1 cellular context compared by ENCODE assay signal in genomic region chr10:35423505-35424306, GRCh38.
TF ChIP-seq lines count a peak whose summit lies in the region.

No MANE protein-coding gene starts in this region.

TF ChIP-seq in SK-N-SH treated with all-trans-retinoic acid at 6 μM for 48 hours, 23 proteins besides CTCF, POLR2A, EP300 and RAD21 (continued from another document):
- TF ChIP-seq, protein P1, sequence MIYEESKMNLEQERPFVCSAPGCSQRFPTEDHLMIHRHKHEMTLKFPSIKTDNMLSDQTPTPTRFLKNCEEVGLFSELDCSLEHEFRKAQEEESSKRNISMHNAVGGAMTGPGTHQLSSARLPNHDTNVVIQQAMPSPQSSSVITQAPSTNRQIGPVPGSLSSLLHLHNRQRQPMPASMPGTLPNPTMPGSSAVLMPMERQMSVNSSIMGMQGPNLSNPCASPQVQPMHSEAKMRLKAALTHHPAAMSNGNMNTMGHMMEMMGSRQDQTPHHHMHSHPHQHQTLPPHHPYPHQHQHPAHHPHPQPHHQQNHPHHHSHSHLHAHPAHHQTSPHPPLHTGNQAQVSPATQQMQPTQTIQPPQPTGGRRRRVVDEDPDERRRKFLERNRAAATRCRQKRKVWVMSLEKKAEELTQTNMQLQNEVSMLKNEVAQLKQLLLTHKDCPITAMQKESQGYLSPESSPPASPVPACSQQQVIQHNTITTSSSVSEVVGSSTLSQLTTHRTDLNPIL (CRISPR knock-in tag; IDR thresholded peaks at IDR 0.05; ENCODE audit: low read depth): no peak
- TF ChIP-seq GLIS3 (CRISPR knock-in tag; IDR thresholded peaks at IDR 0.05) (no peak), TOX (CRISPR knock-in tag; IDR thresholded peaks at IDR 0.05; ENCODE audit: borderline replicate concordance) (no peak), ISL1 (CRISPR knock-in tag; IDR thresholded peaks at IDR 0.05) (no peak), ZFP3 (CRISPR knock-in tag; IDR thresholded peaks at IDR 0.05) (no peak), OSR1 (CRISPR knock-in tag; IDR thresholded peaks at IDR 0.05) (no peak), CSDC2 (CRISPR knock-in tag; IDR thresholded peaks at IDR 0.05) (no peak), PPARA (CRISPR knock-in tag; IDR thresholded peaks at IDR 0.05; ENCODE audit: borderline replicate concordance) (no peak), ZC3H10 (CRISPR knock-in tag; IDR thresholded peaks at IDR 0.05) (no peak), RARB (CRISPR knock-in tag; IDR thresholded peaks at IDR 0.05) (no peak), PATZ1 (CRISPR knock-in tag; IDR thresholded peaks at IDR 0.05; ENCODE audit: borderline replicate concordance) (no peak)
TF ChIP-seq in SK-N-SH treated with all-trans-retinoic acid at 6 μM for 48 hours: peak in this region for 0.
